ENCODE assay signal across 9 cellular contexts in genomic region chr16:53775821-53776431, GRCh38.
DNase-seq lines count a peak whose midpoint lies in the region; ATAC-seq and TF ChIP-seq lines count a peak whose summit lies in the region.
"Had no signal": no experiment of that assay in that cellular context is flagged by ENCODE, and none has a peak within 500 bp of the region (broad histone marks: within the 10 kb centered on the region; RNA-seq: fewer than 3 reads in every experiment).

No MANE protein-coding gene starts in this region.

- H3K27me3 ChIP-seq in heart left ventricle, result no peaks in the 10 kb centered on the region
- H3K27me3 ChIP-seq in suprapubic skin, result no peaks in the 10 kb centered on the region

- ATAC-seq in heart left ventricle, result peak in 3 of 4 donors; percentile 50 to 75 (median 74)
- ATAC-seq in GM19463 (IDR thresholded peaks at IDR 0.05; ENCODE audit: unreplicated experiment), result no peak
- ATAC-seq in GM19035 (IDR thresholded peaks at IDR 0.05; ENCODE audit: unreplicated experiment), result no peak
- ATAC-seq in HG02571 (IDR thresholded peaks at IDR 0.05; ENCODE audit: unreplicated experiment), result no peak
- ATAC-seq in HG03139 (IDR thresholded peaks at IDR 0.05; ENCODE audit: unreplicated experiment), result no peak

- WGBS in heart left ventricle, 4 donors, result 67 to 75% (median 72%) methylated on average over 7 of the region's 7 CpGs
- 53% methylated on average over 7 of the region's 7 CpGs for WGBS in suprapubic skin

- no peaks in the 10 kb centered on the region for H3K36me3 ChIP-seq in SK-N-MC (ENCODE audit: insufficient read depth, low read length)
- no peaks in the 10 kb centered on the region for H3K36me3 ChIP-seq in heart left ventricle
- H3K36me3 ChIP-seq in suprapubic skin, result no peaks in the 10 kb centered on the region

- H3K4me3 ChIP-seq in SK-N-MC (peak overlapping the region; percentile 58), heart left ventricle (no peak overlapping the region), suprapubic skin (no peak overlapping the region)

- TF ChIP-seq POLR2A in heart left ventricle (IDR thresholded peaks at IDR 0.05) (no peak), suprapubic skin (IDR thresholded peaks at IDR 0.05) (no peak)

- no peak for TF ChIP-seq EP300 in suprapubic skin (IDR thresholded peaks at IDR 0.05)

- H3K9me3 ChIP-seq in SK-N-MC (ENCODE audit: low read depth, low read length) (no peaks in the 10 kb centered on the region), heart left ventricle (peaks cover 0 to 6% (median 0%) of the 10 kb centered on the region in 12 donors), suprapubic skin (no peaks in the 10 kb centered on the region)

- H3K27ac ChIP-seq in SK-N-MC (peak overlapping the region; percentile 79), heart left ventricle (peak overlapping the region in 8 of 12 donors; percentile 8 to 54 (median 40)), suprapubic skin (peak overlapping the region; percentile 52)

- TF ChIP-seq CTCF in heart left ventricle (IDR thresholded peaks at IDR 0.05) (no peak), suprapubic skin (IDR thresholded peaks at IDR 0.05) (no peak)

- H3K4me1 ChIP-seq in heart left ventricle (peaks cover 0 to 76% (median 28%) of the 10 kb centered on the region in 12 donors), suprapubic skin (peaks cover 84% of the 10 kb centered on the region)

- intact Hi-C loops in heart left ventricle (cut with DNase I), result loop anchor here in 7 of 10 donors (10.0 kb wide), 5 partner anchors 419 to 1589 kb away; partner anchors contain the start of genes IRX3 (in 3 of the 7) and IRX5 (in 1 of the 7)

- peak; percentile 92 for DNase-seq in HCEC 1CT
- DNase-seq in SK-N-MC (ENCODE audit: low read depth, low spot score), result peak; percentile 71
- DNase-seq in heart left ventricle, result peak in 4 of 5 donors; percentile 13 to 41 (median 31)
- peak in 1 of 2 donors; percentile 68 for DNase-seq in suprapubic skin (ENCODE audit: low spot score in 2 of 2)
- DNase-seq: activated naive CD4-positive, alpha-beta T cell had no signal

- H3K9ac ChIP-seq in SK-N-MC (ENCODE audit: insufficient read length), result no peak overlapping the region

Comparison
In these comparisons a context has a peak if more than half of its experiments do, and no peak if none do; other contexts are left out.
1. ATAC-seq: peak in heart left ventricle (3 of 4); none in GM19463 (single experiment), GM19035 (single experiment), HG02571 (single experiment) and HG03139 (single experiment).
2. Peak in every context shown above with its lines, with median percentiles within 50 percentile points of each other: H3K27ac ChIP-seq.